In genomic region chr11:71456294-71456693, GRCh38 we compare ENCODE assay signal across 19 cellular contexts. TPM values are rescaled to one million over a fixed set of nuclear protein-coding genes. Genes with fewer than 3 reads are reported as not detected.
DNase-seq lines count a peak whose midpoint lies in the region; ATAC-seq and TF ChIP-seq lines count a peak whose summit lies in the region.
"Had no signal": no experiment of that assay in that cellular context is flagged by ENCODE, and none has a peak within 500 bp of the region (broad histone marks: within the 10 kb centered on the region; RNA-seq: fewer than 3 reads in every experiment).

No MANE protein-coding gene starts in this region.

- POLR2A ChIA-PET in CD4-positive, alpha-beta T cell (lab: Charles Lee): no interaction called here

- H3K9me3 ChIP-seq in CD4-positive, alpha-beta T cell (ENCODE audit: control insufficient read depth, low read length): no peaks in the 10 kb centered on the region
- no peaks in the 10 kb centered on the region for H3K9me3 ChIP-seq in neuronal stem cell (replicated peaks in 1 of 2; ENCODE audit: control insufficient read depth in 2 of 2, insufficient read depth in 1 of 2, low read depth in 1 of 2, low read length in 2 of 2)
- H3K9me3 ChIP-seq: BE2C, Peyer's patch had no signal

- H3K4me1 ChIP-seq in neuronal stem cell (ENCODE audit: control insufficient read depth in 2 of 2, insufficient read depth in 1 of 2, low read depth in 1 of 2, low read length in 2 of 2): peaks cover 16 to 18% of the 10 kb centered on the region in 2 donors

- no peak overlapping the region for H2BK12ac ChIP-seq in neuronal stem cell (ENCODE audit: low read length)

- no peak overlapping the region for H3K4me3 Mint-ChIP-seq in activated T-cell treated with anti-CD3 and anti-CD28 coated beads, Interleukin-2, amount 50 U/mL, for 24 hours
- H3K4me3 Mint-ChIP-seq in activated T-cell treated with anti-CD3 and anti-CD28 coated beads, Interleukin-2, amount 50 U/mL, for 4 hours: no peak overlapping the region
- H3K4me3 Mint-ChIP-seq in CD4-positive, alpha-beta T cell: peak overlapping the region; percentile 22
- peak overlapping the region in 3 of 5 experiments; percentile 1 to 64 (median 38) for H3K4me3 Mint-ChIP-seq in brain
- H3K4me3 Mint-ChIP-seq: HFFc6 had no signal

- ATAC-seq in activated T-cell treated with anti-CD3 and anti-CD28 coated beads, Interleukin-2, amount 50 U/mL, for 4 hours: no peak
- no peak for ATAC-seq in CD4-positive, alpha-beta T cell (ENCODE audit: poor library complexity)
- ATAC-seq in HG03280 (IDR thresholded peaks at IDR 0.05; ENCODE audit: unreplicated experiment): no peak
- ATAC-seq in HG02884 (IDR thresholded peaks at IDR 0.05; ENCODE audit: unreplicated experiment): no peak

- H3K4ac ChIP-seq in neuronal stem cell (ENCODE audit: low read length): no peak overlapping the region

- H3K36me3 ChIP-seq in neuronal stem cell (replicated peaks in 1 of 2; ENCODE audit: control insufficient read depth in 2 of 2, insufficient read depth in 2 of 2, low read length in 2 of 2): peaks cover 19 to 62% of the 10 kb centered on the region in 2 donors
- H3K36me3 ChIP-seq: BE2C had no signal

- peaks cover 31% of the 10 kb centered on the region for H3K4me1 Mint-ChIP-seq in activated T-cell treated with anti-CD3 and anti-CD28 coated beads, Interleukin-2, amount 50 U/mL, for 24 hours (ENCODE audit: low read depth)
- peaks cover 30% of the 10 kb centered on the region for H3K4me1 Mint-ChIP-seq in activated T-cell treated with anti-CD3 and anti-CD28 coated beads, Interleukin-2, amount 50 U/mL, for 4 hours (ENCODE audit: low read depth)
- H3K4me1 Mint-ChIP-seq in CD4-positive, alpha-beta T cell (ENCODE audit: low read depth): peaks cover 39% of the 10 kb centered on the region
- H3K4me1 Mint-ChIP-seq in brain: peaks cover 29% of the 10 kb centered on the region

- no peak overlapping the region for H3K23ac ChIP-seq in neuronal stem cell (ENCODE audit: low read depth, low read length, poor library complexity)

- no peak overlapping the region for H2BK5ac ChIP-seq in neuronal stem cell (ENCODE audit: low read length)

- no peak overlapping the region for H4K8ac ChIP-seq in neuronal stem cell (ENCODE audit: low read depth, low read length)

- WGBS in neuronal stem cell (ENCODE audit: extremely low coverage in 2 of 2, insufficient read length in 2 of 2, insufficient replicate concordance in 1 of 2), 2 donors: no CpG with 5 or more reads among the region's 8 CpGs

- intact Hi-C loops in CD4-positive, alpha-beta T cell (cut with DNase I, micrococcal nuclease): loop anchor here in 1 of 2 experiments (10.0 kb wide), 2 partner anchors 769 to 1061 kb away; partner anchors contain the start of genes CTTN and INPPL1

- H2AFZ ChIP-seq in neuronal stem cell (ENCODE audit: low read length): no peak overlapping the region

- no peak overlapping the region for H3K14ac ChIP-seq in neuronal stem cell (ENCODE audit: low read length)

- H2BK120ac ChIP-seq in neuronal stem cell (ENCODE audit: low read depth, low read length): no peak overlapping the region

- H4K91ac ChIP-seq in neuronal stem cell (ENCODE audit: low read depth, low read length, poor library complexity): no peak overlapping the region

- no peak overlapping the region for H3K27ac ChIP-seq in CD4-positive, alpha-beta T cell (ENCODE audit: low read depth, low read length)
- H3K27ac ChIP-seq in neuronal stem cell (replicated peaks; ENCODE audit: low read length): no peak overlapping the region
- H3K27ac ChIP-seq: Peyer's patch, SK-N-MC had no signal

- H2BK15ac ChIP-seq in neuronal stem cell (ENCODE audit: low read length): no peak overlapping the region

- peak overlapping the region; percentile 71 for H3K27ac Mint-ChIP-seq in activated T-cell treated with anti-CD3 and anti-CD28 coated beads, Interleukin-2, amount 50 U/mL, for 24 hours
- peak overlapping the region; percentile 0 for H3K27ac Mint-ChIP-seq in CD4-positive, alpha-beta T cell
- no peak overlapping the region for H3K27ac Mint-ChIP-seq in brain
- H3K27ac Mint-ChIP-seq: HFFc6 had no signal

- no peak for DNase-seq in activated T-cell treated with anti-CD3 and anti-CD28 coated beads, Interleukin-2, amount 50 U/mL, for 24 hours
- DNase-seq in activated T-cell treated with anti-CD3 and anti-CD28 coated beads, Interleukin-2, amount 50 U/mL, for 4 hours: no peak
- DNase-seq in CD4-positive, alpha-beta T cell: no peak
- DNase-seq in neuronal stem cell (ENCODE audit: low spot score) (no peak), SW480 (ENCODE audit: low spot score) (no peak)
- DNase-seq: 8988T, BE2C, DMS79, H7, HFFc6, NCI-H1092 treated with DMSO at 0.1 percent for 48 hours, NCI-H146, NCI-H2081 treated with DMSO at 0.1 percent for 48 hours, SHP77 had no signal

- H3K4me3 ChIP-seq in neuronal stem cell (ENCODE audit: low read length in 2 of 2): no peak overlapping the region
- H3K4me3 ChIP-seq: Peyer's patch, SK-N-MC had no signal

- no peaks in the 10 kb centered on the region for H3K9me3 Mint-ChIP-seq in activated T-cell treated with anti-CD3 and anti-CD28 coated beads, Interleukin-2, amount 50 U/mL, for 24 hours
- H3K9me3 Mint-ChIP-seq in activated T-cell treated with anti-CD3 and anti-CD28 coated beads, Interleukin-2, amount 50 U/mL, for 4 hours: no peaks in the 10 kb centered on the region
- H3K9me3 Mint-ChIP-seq in CD4-positive, alpha-beta T cell: no peaks in the 10 kb centered on the region
- H3K9me3 Mint-ChIP-seq in brain: no peaks in the 10 kb centered on the region
- H3K9me3 Mint-ChIP-seq: HFFc6 had no signal

- H3K27me3 ChIP-seq in CD4-positive, alpha-beta T cell (ENCODE audit: control insufficient read depth, insufficient read depth, low read length): no peaks in the 10 kb centered on the region
- H3K27me3 ChIP-seq in neuronal stem cell (ENCODE audit: control insufficient read depth in 3 of 3, insufficient read depth in 3 of 3, low read depth in 1 of 3, low read length in 3 of 3): no peaks in the 10 kb centered on the region
- H3K27me3 ChIP-seq: BE2C, Peyer's patch had no signal

- peaks cover 6% of the 10 kb centered on the region for H3K79me1 ChIP-seq in neuronal stem cell (ENCODE audit: low read depth, low read length)

- peak overlapping the region; percentile 53 for H3K9ac ChIP-seq in neuronal stem cell (ENCODE audit: low read depth, low read length, poor library complexity)

- no peak overlapping the region for H3K18ac ChIP-seq in neuronal stem cell (ENCODE audit: low read length)

- no peak overlapping the region for H2AK5ac ChIP-seq in neuronal stem cell (ENCODE audit: low read depth, low read length)

- no peak overlapping the region for H3K4me2 ChIP-seq in neuronal stem cell (ENCODE audit: insufficient read depth, low read length, poor library complexity, severe bottlenecking)

- H3K27me3 Mint-ChIP-seq in activated T-cell treated with anti-CD3 and anti-CD28 coated beads, Interleukin-2, amount 50 U/mL, for 24 hours: no peaks in the 10 kb centered on the region
- H3K27me3 Mint-ChIP-seq in activated T-cell treated with anti-CD3 and anti-CD28 coated beads, Interleukin-2, amount 50 U/mL, for 4 hours (ENCODE audit: low read depth): no peaks in the 10 kb centered on the region
- no peaks in the 10 kb centered on the region for H3K27me3 Mint-ChIP-seq in CD4-positive, alpha-beta T cell
- no peaks in the 10 kb centered on the region for H3K27me3 Mint-ChIP-seq in brain

- H3K36me3 Mint-ChIP-seq in activated T-cell treated with anti-CD3 and anti-CD28 coated beads, Interleukin-2, amount 50 U/mL, for 24 hours (ENCODE audit: low read depth): peaks cover 79% of the 10 kb centered on the region
- H3K36me3 Mint-ChIP-seq in activated T-cell treated with anti-CD3 and anti-CD28 coated beads, Interleukin-2, amount 50 U/mL, for 4 hours (ENCODE audit: insufficient read depth): peaks cover 45% of the 10 kb centered on the region
- H3K36me3 Mint-ChIP-seq in CD4-positive, alpha-beta T cell (ENCODE audit: low read depth): peaks cover 73% of the 10 kb centered on the region
- H3K36me3 Mint-ChIP-seq in brain: peaks cover 45% of the 10 kb centered on the region

- no peak for TF ChIP-seq CTCF in CD4-positive, alpha-beta T cell (IDR thresholded peaks at IDR 0.05)
- no peak for TF ChIP-seq CTCF in brain (conservative IDR thresholded peaks at IDR 0.05)

- CTCF ChIA-PET in CD4-positive, alpha-beta T cell (lab: Charles Lee): no interaction called here

RNA-seq across cellular contexts. Expression of gene NADSYN1, which starts 3.3 kb away (rescaled TPM):
- 10 to 100 TPM; 29.4 to 43.1 (median 30.6) TPM for total RNA-seq in activated T-cell treated with anti-CD3 and anti-CD28 coated beads, Interleukin-2, amount 50 U/mL, for 4 hours
- 100 to 1,000 TPM; 106 to 112 TPM for total RNA-seq in CD4-positive, alpha-beta T cell
- 16.2 TPM for polyA plus RNA-seq in brain (ENCODE audit: insufficient read depth, low read depth, low replicate concordance)
- 16.3 TPM for polyA plus RNA-seq in neuronal stem cell (2013, experiment 1 of 2)
- polyA plus RNA-seq in neuronal stem cell (2013, experiment 2 of 2): 16.8 TPM

RNA-seq across cellular contexts. Expression of gene DHCR7, which starts 8.1 kb away (rescaled TPM):
- 10 to 100 TPM; 29.8 to 39.2 (median 32.0) TPM for total RNA-seq in activated T-cell treated with anti-CD3 and anti-CD28 coated beads, Interleukin-2, amount 50 U/mL, for 4 hours
- total RNA-seq in CD4-positive, alpha-beta T cell: 10 to 100 TPM; 30.2 to 30.6 TPM
- polyA plus RNA-seq in brain (ENCODE audit: insufficient read depth, low read depth, low replicate concordance): 108 TPM
- polyA plus RNA-seq in neuronal stem cell (2013, experiment 1 of 2): 138 TPM
- 140 TPM for polyA plus RNA-seq in neuronal stem cell (2013, experiment 2 of 2)

Comparison
In these comparisons a context has a peak if more than half of its experiments do, and no peak if none do; other contexts are left out.
1. H3K27ac Mint-ChIP-seq: peak in activated T-cell treated with anti-CD3 and anti-CD28 coated beads, Interleukin-2, amount 50 U/mL, for 24 hours (single experiment) and CD4-positive, alpha-beta T cell (single experiment); none in brain (0 of 5).
2. H3K4me3 Mint-ChIP-seq: peak in CD4-positive, alpha-beta T cell (single experiment) and brain (3 of 5); none in activated T-cell treated with anti-CD3 and anti-CD28 coated beads, Interleukin-2, amount 50 U/mL, for 24 hours (single experiment) and activated T-cell treated with anti-CD3 and anti-CD28 coated beads, Interleukin-2, amount 50 U/mL, for 4 hours (single experiment).